In genomic region chr15:80549191-80549590, GRCh38 we compare ENCODE assay signal across 16 cellular contexts.
DNase-seq lines count a peak whose midpoint lies in the region; ATAC-seq, FAIRE-seq and TF ChIP-seq lines count a peak whose summit lies in the region.
"Had no signal": no experiment of that assay in that cellular context is flagged by ENCODE, and none has a peak within 500 bp of the region (broad histone marks: within the 10 kb centered on the region; RNA-seq: fewer than 3 reads in every experiment).

No MANE protein-coding gene starts in this region.

- DNase-seq in H4 (ENCODE audit: low spot score) (peak; percentile 19), fibroblast of pulmonary artery (ENCODE audit: low read depth) (peak; percentile 76), urothelium cell line (ENCODE audit: low spot score) (peak; percentile 25), glutamatergic neuron (no peak)
- no peak for DNase-seq in stimulated activated CD4-positive, alpha-beta T cell treated with anti-CD3 and anti-CD28 coated beads, Interleukin-2, amount 100 ng/mL, for 48 hours
- DNase-seq: activated naive CD4-positive, alpha-beta T cell; central memory CD4-positive, alpha-beta T cell; naive B cell; NCI-H1417; NCI-H2227 treated with DMSO at 0.1 percent for 48 hours; OCI-M1; psoas muscle; T-cell had no signal

- no peak for ATAC-seq in GM21786 (IDR thresholded peaks at IDR 0.05; ENCODE audit: unreplicated experiment)
- ATAC-seq: psoas muscle, T-cell, WTC11 had no signal

- no peak overlapping the region for H3K4me3 Mint-ChIP-seq in glutamatergic neuron (ENCODE audit: unreplicated experiment)
- H3K4me3 Mint-ChIP-seq: naive B cell, T-cell, WTC11 had no signal

- no peaks in the 10 kb centered on the region for H3K27me3 Mint-ChIP-seq in glutamatergic neuron (ENCODE audit: unreplicated experiment)

- H3K9me3 Mint-ChIP-seq in glutamatergic neuron (ENCODE audit: unreplicated experiment), result no peaks in the 10 kb centered on the region

- no peak for FAIRE-seq in urothelium cell line (lab: Jason Lieb, UNC)

- H3K36me3 Mint-ChIP-seq in glutamatergic neuron (ENCODE audit: unreplicated experiment), result no peaks in the 10 kb centered on the region
- H3K36me3 Mint-ChIP-seq: naive B cell, T-cell, WTC11 had no signal

- H3K4me3 ChIP-seq in WI38 (ENCODE audit: low read depth, low read length), result peak overlapping the region; percentile 55
- H3K4me3 ChIP-seq in fibroblast of pulmonary artery (replicated peaks; ENCODE audit: low read depth, low read length), result no peak overlapping the region
- H3K4me3 ChIP-seq: psoas muscle had no signal

- TF ChIP-seq CTCF in WI38 (IDR thresholded peaks at IDR 0.05; ENCODE audit: low read depth, low read length) (no peak), fibroblast of pulmonary artery (IDR thresholded peaks at IDR 0.05; ENCODE audit: low read length, missing control alignments) (no peak), glutamatergic neuron (IDR thresholded peaks at IDR 0.05; ENCODE audit: partially characterized antibody, unreplicated experiment) (no peak)

- no peak overlapping the region for H3K27ac Mint-ChIP-seq in glutamatergic neuron (ENCODE audit: unreplicated experiment)
- H3K27ac Mint-ChIP-seq: naive B cell, T-cell, WTC11 had no signal

- no peaks in the 10 kb centered on the region for H3K4me1 Mint-ChIP-seq in glutamatergic neuron (ENCODE audit: low read depth, unreplicated experiment)
- H3K4me1 Mint-ChIP-seq: naive B cell, T-cell, WTC11 had no signal

Comparison
In these comparisons a context has a peak if more than half of its experiments do, and no peak if none do; other contexts are left out.
1. DNase-seq: peak in H4 (single experiment), fibroblast of pulmonary artery (single experiment) and urothelium cell line (single experiment); none in glutamatergic neuron (single experiment) and stimulated activated CD4-positive, alpha-beta T cell treated with anti-CD3 and anti-CD28 coated beads, Interleukin-2, amount 100 ng/mL, for 48 hours (0 of 2).